ENCODE assay signal across 17 cellular contexts in genomic region chr10:119408969-119409371, GRCh38.
DNase-seq lines count a peak whose midpoint lies in the region; ATAC-seq, FAIRE-seq and TF ChIP-seq lines count a peak whose summit lies in the region.
"Had no signal": no experiment of that assay in that cellular context is flagged by ENCODE, and none has a peak within 500 bp of the region (broad histone marks: within the 10 kb centered on the region; RNA-seq: fewer than 3 reads in every experiment).

No MANE protein-coding gene starts in this region.

- H3K4me1 ChIP-seq in neuronal stem cell (ENCODE audit: control insufficient read depth in 2 of 2, insufficient read depth in 1 of 2, low read depth in 1 of 2, low read length in 2 of 2) (peaks cover 31 to 41% of the 10 kb centered on the region in 2 donors), uterus (peaks cover 11 to 19% of the 10 kb centered on the region in 2 donors)

- H3K36me3 ChIP-seq in neuronal stem cell (replicated peaks in 1 of 2; ENCODE audit: control insufficient read depth in 2 of 2, insufficient read depth in 2 of 2, low read length in 2 of 2) (no peaks in the 10 kb centered on the region), uterus (no peaks in the 10 kb centered on the region)
- H3K36me3 ChIP-seq: BLaER1 treated with 17β-estradiol and CSF1 and Interleukin-3, amounts not matched to agents 10 nM and 100 nM; thoracic aorta had no signal

- no peak overlapping the region for H2BK15ac ChIP-seq in neuronal stem cell (ENCODE audit: low read length)

- intact Hi-C loops in Right ventricle myocardium superior (cut with DNase I) = no loop called here
- intact Hi-C loops in left cardiac atrium (cut with DNase I) = loop anchor here in 1 of 2 donors (5.0 kb wide), 1 partner anchor 37 kb away; no protein-coding TSS in a partner anchor
- intact Hi-C loops in uterus (cut with DNase I; ENCODE audit: low total_unique reads) = no loop called here

- H3K9ac ChIP-seq in neuronal stem cell (ENCODE audit: low read depth, low read length, poor library complexity) = no peak overlapping the region
- H3K9ac ChIP-seq: BLaER1 treated with 17β-estradiol and CSF1 and Interleukin-3, amounts not matched to agents 10 nM and 100 nM had no signal

- H3K27ac ChIP-seq in neuronal stem cell (replicated peaks; ENCODE audit: low read length) (no peak overlapping the region), uterus (peak overlapping the region; percentile 45 to 48)
- H3K27ac ChIP-seq: BLaER1 treated with 17β-estradiol and CSF1 and Interleukin-3, amounts not matched to agents 10 nM and 100 nM; thoracic aorta had no signal

- H3K18ac ChIP-seq in neuronal stem cell (ENCODE audit: low read length) = no peak overlapping the region

- H3K4me2 ChIP-seq in neuronal stem cell (ENCODE audit: insufficient read depth, low read length, poor library complexity, severe bottlenecking) = no peak overlapping the region

- H3K79me1 ChIP-seq in neuronal stem cell (ENCODE audit: low read depth, low read length) = no peaks in the 10 kb centered on the region

- H2BK120ac ChIP-seq in neuronal stem cell (ENCODE audit: low read depth, low read length) = no peak overlapping the region

- TF ChIP-seq POLR2A in uterus (IDR thresholded peaks at IDR 0.05) = no peak

- no peak overlapping the region for H4K8ac ChIP-seq in neuronal stem cell (ENCODE audit: low read depth, low read length)

- no peak overlapping the region for H2AFZ ChIP-seq in neuronal stem cell (ENCODE audit: low read length)

- H3K27me3 ChIP-seq in neuronal stem cell (ENCODE audit: control insufficient read depth in 3 of 3, insufficient read depth in 3 of 3, low read depth in 1 of 3, low read length in 3 of 3) (no peaks in the 10 kb centered on the region), uterus (no peaks in the 10 kb centered on the region)

- ATAC-seq in Right ventricle myocardium superior (ENCODE audit: poor library complexity) (no peak), left cardiac atrium (no peak)

- no peak overlapping the region for H2BK12ac ChIP-seq in neuronal stem cell (ENCODE audit: low read length)

- no peak overlapping the region for H4K91ac ChIP-seq in neuronal stem cell (ENCODE audit: low read depth, low read length, poor library complexity)

- no peak for FAIRE-seq in D721Med (lab: Jason Lieb, UNC)
- FAIRE-seq: A204.1 had no signal

- H2AK5ac ChIP-seq in neuronal stem cell (ENCODE audit: low read depth, low read length) = peak overlapping the region; percentile 68

- H3K14ac ChIP-seq in neuronal stem cell (ENCODE audit: low read length) = no peak overlapping the region

- DNase-seq in Right ventricle myocardium superior (peak; percentile 46), left cardiac atrium (no peak), fibroblast of villous mesenchyme (ENCODE audit: low read depth) (peak; percentile 44), neuronal stem cell (ENCODE audit: low spot score) (no peak), uterus (peak in 1 of 2 donors; percentile 42), LoVo (ENCODE audit: low spot score) (no peak), D721Med (ENCODE audit: insufficient read length, low spot score) (no peak)
- no peak for DNase-seq in effector CD4-positive, alpha-beta T cell
- DNase-seq: GF-D8, head of caudate nucleus, NCI-H187, NCI-H446, nucleus accumbens, SIG-M5 had no signal

- no peaks in the 10 kb centered on the region for H3K9me3 ChIP-seq in neuronal stem cell (replicated peaks in 1 of 2; ENCODE audit: control insufficient read depth in 2 of 2, insufficient read depth in 1 of 2, low read depth in 1 of 2, low read length in 2 of 2)
- no peaks in the 10 kb centered on the region for H3K9me3 ChIP-seq in uterus
- H3K9me3 ChIP-seq: BLaER1 treated with 17β-estradiol and CSF1 and Interleukin-3, amounts not matched to agents 10 nM and 100 nM; thoracic aorta had no signal

- TF ChIP-seq CTCF in fibroblast of villous mesenchyme (IDR thresholded peaks at IDR 0.05; ENCODE audit: insufficient read depth, low read depth, low read length) (no peak), uterus (IDR thresholded peaks at IDR 0.05) (no peak), D721Med (IDR thresholded peaks at IDR 0.05; ENCODE audit: insufficient read depth, missing control alignments) (no peak)

- WGBS in neuronal stem cell (ENCODE audit: extremely low coverage in 2 of 2, insufficient read length in 2 of 2, insufficient replicate concordance in 1 of 2), 2 donors = no CpG with 5 or more reads among the region's 14 CpGs

- H3K23ac ChIP-seq in neuronal stem cell (ENCODE audit: low read depth, low read length, poor library complexity) = no peak overlapping the region

- no peak overlapping the region for H2BK5ac ChIP-seq in neuronal stem cell (ENCODE audit: low read length)

- H3K4me3 ChIP-seq in fibroblast of villous mesenchyme (ENCODE audit: low read depth, low read length) (no peak overlapping the region), neuronal stem cell (ENCODE audit: low read length in 2 of 2) (no peak overlapping the region), uterus (no peak overlapping the region)
- H3K4me3 ChIP-seq: BLaER1 treated with 17β-estradiol and CSF1 and Interleukin-3, amounts not matched to agents 10 nM and 100 nM; thoracic aorta had no signal

- no peak overlapping the region for H3K4ac ChIP-seq in neuronal stem cell (ENCODE audit: low read length)

Comparison
In these comparisons a context has a peak if more than half of its experiments do, and no peak if none do; other contexts are left out.
1. DNase-seq: peak in Right ventricle myocardium superior (single experiment) and fibroblast of villous mesenchyme (single experiment); none in left cardiac atrium (single experiment), neuronal stem cell (single experiment), LoVo (single experiment), D721Med (single experiment) and effector CD4-positive, alpha-beta T cell (single experiment).